13 cellular contexts compared by ENCODE assay signal in the genomic region with DNA sequence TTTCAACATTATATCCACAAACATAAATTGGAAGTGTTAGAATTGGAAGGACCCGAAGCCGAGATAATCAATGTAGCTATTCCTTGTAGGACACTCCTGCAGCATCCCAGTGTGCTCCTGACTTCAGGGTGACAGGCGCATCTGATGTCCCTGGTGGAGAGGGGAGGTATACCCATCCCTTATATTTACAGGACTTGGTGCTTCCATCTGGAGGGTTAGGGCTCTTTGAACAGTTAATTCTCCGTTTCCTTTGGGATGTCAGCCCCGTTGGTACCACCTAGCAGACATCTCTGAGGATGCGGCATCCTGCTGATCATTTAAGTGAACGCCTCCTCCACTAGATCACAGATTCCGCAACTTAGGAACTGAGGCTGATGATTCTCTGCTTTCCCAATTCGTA.
"Had no signal": no experiment of that assay in that cellular context is flagged by ENCODE, and none has a peak within 500 bp of the region (broad histone marks: within the 10 kb centered on the region; RNA-seq: fewer than 3 reads in every experiment).

No MANE protein-coding gene starts in this region.

- H3K36me3 Mint-ChIP-seq: activated naive CD4-positive, alpha-beta T cell treated with anti-CD3 and anti-CD28 coated beads, Interleukin-2, amount 10 ng/mL, durations not matched to agents 7 days and 5 days; memory B cell had no signal

- H3K27ac ChIP-seq: colonic mucosa, heart right ventricle, left ventricle myocardium inferior, upper lobe of right lung had no signal

- H3K4me3 Mint-ChIP-seq: activated naive CD4-positive, alpha-beta T cell treated with anti-CD3 and anti-CD28 coated beads, Interleukin-2, amount 10 ng/mL, durations not matched to agents 7 days and 5 days; activated T-helper 17 cell treated with anti-CD3 and anti-CD28 coated beads, Interleukin-2, amount 50 U/mL, for 72 hours; memory B cell had no signal

- H3K4me1 Mint-ChIP-seq: activated T-helper 17 cell treated with anti-CD3 and anti-CD28 coated beads, Interleukin-2, amount 50 U/mL, for 72 hours; memory B cell; nephron had no signal

- H3K4me3 ChIP-seq: colonic mucosa, heart right ventricle, left ventricle myocardium inferior, upper lobe of right lung had no signal

- H3K4me1 ChIP-seq: colonic mucosa had no signal

- H3K36me3 ChIP-seq: colonic mucosa, heart right ventricle, left ventricle myocardium inferior, upper lobe of right lung had no signal

- H3K27ac Mint-ChIP-seq: activated naive CD4-positive, alpha-beta T cell treated with anti-CD3 and anti-CD28 coated beads, Interleukin-2, amount 10 ng/mL, durations not matched to agents 7 days and 5 days; activated T-helper 17 cell treated with anti-CD3 and anti-CD28 coated beads, Interleukin-2, amount 50 U/mL, for 72 hours; memory B cell; nephron had no signal

- ATAC-seq: activated T-helper 17 cell treated with anti-CD3 and anti-CD28 coated beads, Interleukin-2, amount 50 U/mL, for 72 hours; heart right ventricle; stimulated activated naive CD8-positive, alpha-beta T cell treated with anti-CD3 and anti-CD28 coated beads, Interleukin-15, Interleukin-2, amounts not matched to agents 100 U/mL and 50 U/mL, for 24 hours; upper lobe of right lung had no signal

- H3K9me3 ChIP-seq: colonic mucosa, heart right ventricle, left ventricle myocardium inferior, upper lobe of right lung had no signal

- DNase-seq: activated CD4-positive, alpha-beta T cell treated with anti-CD3 and anti-CD28 coated beads, Interleukin-2, amount 50 U/mL, for 1 hour; activated naive CD4-positive, alpha-beta T cell treated with anti-CD3 and anti-CD28 coated beads, Interleukin-2, amount 10 ng/mL, durations not matched to agents 7 days and 5 days; activated T-cell treated with anti-CD3 and anti-CD28 coated beads for 4 hours; colonic mucosa; heart right ventricle; kidney; left ventricle myocardium inferior; stimulated activated CD4-positive, alpha-beta T cell treated with anti-CD3 and anti-CD28 coated beads, Interleukin-2, amount 100 ng/mL, for 48 hours; stimulated activated naive CD8-positive, alpha-beta T cell treated with anti-CD3 and anti-CD28 coated beads, Interleukin-15, Interleukin-2, amounts not matched to agents 100 U/mL and 50 U/mL, for 24 hours; upper lobe of right lung had no signal

- H3K9me3 Mint-ChIP-seq: activated naive CD4-positive, alpha-beta T cell treated with anti-CD3 and anti-CD28 coated beads, Interleukin-2, amount 10 ng/mL, durations not matched to agents 7 days and 5 days; activated T-helper 17 cell treated with anti-CD3 and anti-CD28 coated beads, Interleukin-2, amount 50 U/mL, for 72 hours; memory B cell; nephron had no signal
